36 cellular contexts compared by ENCODE assay signal in genomic region chr19:50910722-50911121, GRCh38. TPM values are rescaled to one million over a fixed set of nuclear protein-coding genes. Genes with fewer than 3 reads are reported as not detected.
"Had no signal": no experiment of that assay in that cellular context is flagged by ENCODE, and none has a peak within 500 bp of the region (broad histone marks: within the 10 kb centered on the region; RNA-seq: fewer than 3 reads in every experiment).

No MANE protein-coding gene starts in this region.

- H3K9me3 ChIP-seq: adrenal gland, body of pancreas, breast epithelium had no signal

- H3K4me1 ChIP-seq: adrenal gland, breast epithelium had no signal

- H3K4me3 ChIP-seq: adrenal gland, body of pancreas, breast epithelium had no signal

- DNase-seq: activated B cell treated with CpG ODN at 0.5 μM for 24 hours; activated CD4-positive, alpha-beta memory T cell treated with anti-CD3 and anti-CD28 coated beads for 36 hours; activated CD4-positive, alpha-beta T cell treated with anti-CD3 and anti-CD28 coated beads for 4 hours; activated CD4-positive, alpha-beta T cell treated with anti-CD3 and anti-CD28 coated beads, Interleukin-2, amount 10 ng/mL, durations not matched to agents 24 days and 14 days; activated CD4-positive, alpha-beta T cell treated with anti-CD3 and anti-CD28 coated beads, Interleukin-2, amount 50 U/mL, for 1 hour; activated CD4-positive, alpha-beta T cell treated with anti-CD3 and anti-CD28 coated beads, Interleukin-2, amount 50 U/mL, for 4 hours; activated CD4-positive, CD25-positive, alpha-beta regulatory T cell treated with anti-CD3 and anti-CD28 coated beads, Interleukin-2, amount 50 U/mL, for 72 hours; activated CD8-positive, alpha-beta memory T cell treated with anti-CD3 and anti-CD28 coated beads, Interleukin-2, amount 50 U/mL, for 4 hours; activated CD8-positive, alpha-beta T cell treated with anti-CD3 and anti-CD28 coated beads for 36 hours; activated effector memory CD4-positive, alpha-beta T cell treated with anti-CD3 and anti-CD28 coated beads, Interleukin-2, amount 50 U/mL, for 16 hours; activated gamma-delta T cell treated with Interleukin-2 at 50 U/mL for 16 hours; activated naive CD4-positive, alpha-beta T cell; activated naive CD4-positive, alpha-beta T cell treated with anti-CD3 and anti-CD28 coated beads for 36 hours; activated naive CD4-positive, alpha-beta T cell treated with anti-CD3 and anti-CD28 coated beads, Interleukin-2, amount 50 U/mL, for 16 hours; activated naive CD8-positive, alpha-beta T cell treated with anti-CD3 and anti-CD28 coated beads for 36 hours; activated T-cell treated with anti-CD3 and anti-CD28 coated beads for 4 hours; activated T-cell treated with anti-CD3 and anti-CD28 coated beads, Interleukin-2, amount 50 U/mL, for 1 hour; activated T-cell treated with anti-CD3 and anti-CD28 coated beads, Interleukin-2, amount 50 U/mL, for 4 hours; activated T-cell treated with anti-CD3 and anti-CD28 coated beads, Interleukin-2, amount 50 U/mL, for 72 hours; adrenal gland; amniotic stem cell; aorta; body of pancreas; brain microvascular endothelial cell; central memory CD4-positive, alpha-beta T cell; T-helper 2 cell; T-helper 9 cell had no signal

- ATAC-seq: activated CD8-positive, alpha-beta T cell treated with anti-CD3 and anti-CD28 coated beads for 36 hours; activated naive CD4-positive, alpha-beta T cell treated with anti-CD3 and anti-CD28 coated beads, Interleukin-2, amount 50 U/mL, for 72 hours; activated T-cell treated with anti-CD3 and anti-CD28 coated beads, Interleukin-2, amount 50 U/mL, for 4 hours; activated T-cell treated with anti-CD3 and anti-CD28 coated beads, Interleukin-2, amount 50 U/mL, for 72 hours; activated T-helper 17 cell treated with anti-CD3 and anti-CD28 coated beads, Interleukin-2, amount 50 U/mL, for 72 hours; body of pancreas had no signal

- H3K27ac ChIP-seq: adrenal gland, body of pancreas, brain microvascular endothelial cell, breast epithelium, VCaP had no signal

- H3K27me3 ChIP-seq: body of pancreas had no signal

- H3K36me3 ChIP-seq: adrenal gland, brain microvascular endothelial cell, breast epithelium had no signal

RNA-seq across cellular contexts. Expression of gene KLK4, which starts 0.5 kb away (rescaled TPM):
- total RNA-seq: activated CD4-positive, alpha-beta memory T cell treated with anti-CD3 and anti-CD28 coated beads for 36 hours; activated CD4-positive, alpha-beta T cell treated with anti-CD3 and anti-CD28 coated beads, Interleukin-2, amount 10 ng/mL, durations not matched to agents 24 days and 14 days; activated CD8-positive, alpha-beta memory T cell treated with anti-CD3 and anti-CD28 coated beads for 36 hours; activated CD8-positive, alpha-beta T cell treated with anti-CD3 and anti-CD28 coated beads for 36 hours; activated naive CD4-positive, alpha-beta T cell treated with anti-CD3 and anti-CD28 coated beads for 36 hours; activated naive CD4-positive, alpha-beta T cell treated with anti-CD3 and anti-CD28 coated beads, Interleukin-2, amount 50 U/mL, for 72 hours; activated naive CD8-positive, alpha-beta T cell treated with anti-CD3 and anti-CD28 coated beads for 36 hours; activated T-cell treated with anti-CD3 and anti-CD28 coated beads, Interleukin-2, amount 50 U/mL, for 4 hours; activated T-cell treated with anti-CD3 and anti-CD28 coated beads, Interleukin-2, amount 50 U/mL, for 72 hours; activated T-helper 1 cell treated with anti-CD3 and anti-CD28 coated beads, Interleukin-12 subunit alpha, Interleukin-12 subunit beta, Interleukin-2, Interleukin-4 antibody, amounts not matched to agents 30 ng/mL and 10 ng/mL and 1 ng/mL, durations not matched to agents 14 hours and 24 hours and 36 hours; activated T-helper 17 cell treated with anti-CD3 and anti-CD28 coated beads, Interleukin-2, amount 50 U/mL, for 72 hours; aorta; astrocyte; body of pancreas; breast epithelium; cardiac septum had no signal

RNA-seq across cellular contexts. Expression of gene KLK2, which starts 37.5 kb away (rescaled TPM):
- total RNA-seq: activated CD4-positive, alpha-beta memory T cell treated with anti-CD3 and anti-CD28 coated beads for 36 hours; activated CD8-positive, alpha-beta memory T cell treated with anti-CD3 and anti-CD28 coated beads for 36 hours; activated naive CD4-positive, alpha-beta T cell treated with anti-CD3 and anti-CD28 coated beads for 36 hours; activated T-cell treated with anti-CD3 and anti-CD28 coated beads, Interleukin-2, amount 50 U/mL, for 4 hours; activated T-helper 1 cell treated with anti-CD3 and anti-CD28 coated beads, Interleukin-12 subunit alpha, Interleukin-12 subunit beta, Interleukin-2, Interleukin-4 antibody, amounts not matched to agents 30 ng/mL and 10 ng/mL and 1 ng/mL, durations not matched to agents 14 hours and 24 hours and 36 hours; aorta; astrocyte; body of pancreas; cardiac septum had no signal

RNA-seq across cellular contexts. Expression of gene KLK5, which starts 42.1 kb away (rescaled TPM):
- total RNA-seq: activated B cell treated with CpG ODN at 0.5 μM for 24 hours; activated CD4-positive, alpha-beta memory T cell treated with anti-CD3 and anti-CD28 coated beads for 36 hours; activated CD4-positive, alpha-beta T cell treated with anti-CD3 and anti-CD28 coated beads, Interleukin-2, amount 10 ng/mL, durations not matched to agents 24 days and 14 days; activated CD8-positive, alpha-beta memory T cell treated with anti-CD3 and anti-CD28 coated beads for 36 hours; activated CD8-positive, alpha-beta T cell treated with anti-CD3 and anti-CD28 coated beads for 36 hours; activated naive CD4-positive, alpha-beta T cell treated with anti-CD3 and anti-CD28 coated beads for 36 hours; activated naive CD4-positive, alpha-beta T cell treated with anti-CD3 and anti-CD28 coated beads, Interleukin-2, amount 50 U/mL, for 72 hours; activated naive CD8-positive, alpha-beta T cell treated with anti-CD3 and anti-CD28 coated beads for 36 hours; activated T-cell treated with anti-CD3 and anti-CD28 coated beads, Interleukin-2, amount 50 U/mL, for 4 hours; activated T-cell treated with anti-CD3 and anti-CD28 coated beads, Interleukin-2, amount 50 U/mL, for 72 hours; activated T-helper 1 cell treated with anti-CD3 and anti-CD28 coated beads, Interleukin-12 subunit alpha, Interleukin-12 subunit beta, Interleukin-2, Interleukin-4 antibody, amounts not matched to agents 30 ng/mL and 10 ng/mL and 1 ng/mL, durations not matched to agents 14 hours and 24 hours and 36 hours; activated T-helper 17 cell treated with anti-CD3 and anti-CD28 coated beads, Interleukin-2, amount 50 U/mL, for 72 hours; adrenal gland; aorta; astrocyte; body of pancreas; cardiac septum; cerebellum had no signal

RNA-seq across cellular contexts. Expression of gene KLK3, which starts 56.0 kb away (rescaled TPM):
- total RNA-seq: activated B cell treated with CpG ODN at 0.5 μM for 24 hours; activated CD4-positive, alpha-beta memory T cell treated with anti-CD3 and anti-CD28 coated beads for 36 hours; activated CD4-positive, alpha-beta T cell treated with anti-CD3 and anti-CD28 coated beads, Interleukin-2, amount 10 ng/mL, durations not matched to agents 24 days and 14 days; activated CD8-positive, alpha-beta memory T cell treated with anti-CD3 and anti-CD28 coated beads for 36 hours; activated CD8-positive, alpha-beta T cell treated with anti-CD3 and anti-CD28 coated beads for 36 hours; activated naive CD4-positive, alpha-beta T cell treated with anti-CD3 and anti-CD28 coated beads for 36 hours; activated naive CD4-positive, alpha-beta T cell treated with anti-CD3 and anti-CD28 coated beads, Interleukin-2, amount 50 U/mL, for 72 hours; activated naive CD8-positive, alpha-beta T cell treated with anti-CD3 and anti-CD28 coated beads for 36 hours; activated T-cell treated with anti-CD3 and anti-CD28 coated beads, Interleukin-2, amount 50 U/mL, for 4 hours; activated T-cell treated with anti-CD3 and anti-CD28 coated beads, Interleukin-2, amount 50 U/mL, for 72 hours; activated T-helper 1 cell treated with anti-CD3 and anti-CD28 coated beads, Interleukin-12 subunit alpha, Interleukin-12 subunit beta, Interleukin-2, Interleukin-4 antibody, amounts not matched to agents 30 ng/mL and 10 ng/mL and 1 ng/mL, durations not matched to agents 14 hours and 24 hours and 36 hours; activated T-helper 17 cell treated with anti-CD3 and anti-CD28 coated beads, Interleukin-2, amount 50 U/mL, for 72 hours; aorta; astrocyte; body of pancreas; cardiac septum; cerebellum had no signal

RNA-seq across cellular contexts. Expression of gene KLK6, which starts 58.7 kb away (rescaled TPM):
- total RNA-seq: activated B cell treated with CpG ODN at 0.5 μM for 24 hours; activated CD4-positive, alpha-beta memory T cell treated with anti-CD3 and anti-CD28 coated beads for 36 hours; activated CD4-positive, alpha-beta T cell treated with anti-CD3 and anti-CD28 coated beads, Interleukin-2, amount 10 ng/mL, durations not matched to agents 24 days and 14 days; activated CD8-positive, alpha-beta memory T cell treated with anti-CD3 and anti-CD28 coated beads for 36 hours; activated CD8-positive, alpha-beta T cell treated with anti-CD3 and anti-CD28 coated beads for 36 hours; activated naive CD4-positive, alpha-beta T cell treated with anti-CD3 and anti-CD28 coated beads for 36 hours; activated naive CD4-positive, alpha-beta T cell treated with anti-CD3 and anti-CD28 coated beads, Interleukin-2, amount 50 U/mL, for 72 hours; activated naive CD8-positive, alpha-beta T cell treated with anti-CD3 and anti-CD28 coated beads for 36 hours; activated T-cell treated with anti-CD3 and anti-CD28 coated beads, Interleukin-2, amount 50 U/mL, for 4 hours; activated T-cell treated with anti-CD3 and anti-CD28 coated beads, Interleukin-2, amount 50 U/mL, for 72 hours; activated T-helper 1 cell treated with anti-CD3 and anti-CD28 coated beads, Interleukin-12 subunit alpha, Interleukin-12 subunit beta, Interleukin-2, Interleukin-4 antibody, amounts not matched to agents 30 ng/mL and 10 ng/mL and 1 ng/mL, durations not matched to agents 14 hours and 24 hours and 36 hours; activated T-helper 17 cell treated with anti-CD3 and anti-CD28 coated beads, Interleukin-2, amount 50 U/mL, for 72 hours; adrenal gland; aorta; body of pancreas; cardiac septum; cerebellum had no signal
